8 cellular contexts compared by ENCODE assay signal in genomic region chr11:102317099-102317767, GRCh38. TPM values are rescaled to one million over a fixed set of nuclear protein-coding genes. Genes with fewer than 3 reads are reported as not detected.
DNase-seq lines count a peak whose midpoint lies in the region; ATAC-seq and TF ChIP-seq lines count a peak whose summit lies in the region.

Gene BIRC3 (plus strand): TSS chr11:102317484. CDS start chr11:102324510, 7,026 bp downstream.

- DNase-seq in EL (peak; percentile 95), GM23338 (ENCODE audit: low spot score) (peak; percentile 82), SIG-M5 treated with dmso at 0.1 percent for 504 hours (lab: John Stamatoyannopoulos, UW; ENCODE audit: unreplicated experiment) (peak; percentile 84), activated gamma-delta T cell treated with Interleukin-2 at 50 U/mL for 16 hours (peak; percentile 87), germinal center (ENCODE audit: low spot score) (peak; percentile 88), occipital lobe (lab: John Stamatoyannopoulos, UW) (peak; percentile 33), testis (peak; percentile 87)

- no peak for TF ChIP-seq POLR2A in testis (IDR thresholded peaks at IDR 0.05)

- H3K4me1 Mint-ChIP-seq in GM23338: peaks cover 8% of the 10 kb centered on the region

- H3K79me2 ChIP-seq in GM23338 (replicated peaks; ENCODE audit: insufficient read depth): no peaks in the 10 kb centered on the region

- H3K27me3 ChIP-seq in GM23338 (ENCODE audit: insufficient read depth) (peaks cover 4% of the 10 kb centered on the region; the same call in 1 of the 2 replicates), testis (no peaks in the 10 kb centered on the region)

- peak within 1 kb of the TSS; percentile 84 for H3K4me3 Mint-ChIP-seq in GM23338

- H3K27me3 Mint-ChIP-seq in GM23338 (ENCODE audit: insufficient read depth, low read depth, poor library complexity): peaks cover 7% of the 10 kb centered on the region

- H3K27ac ChIP-seq in GM23338 (ENCODE audit: low read depth): no peak within 1 kb of the TSS
- H3K27ac ChIP-seq in testis: peak within 1 kb of the TSS; percentile 68 to 73

- H2AFZ ChIP-seq in GM23338: peak within 1 kb of the TSS; percentile 85

- H4K20me1 ChIP-seq in GM23338 (replicated peaks; ENCODE audit: insufficient read depth): no peaks in the 10 kb centered on the region

- no peak within 1 kb of the TSS for H3K27ac Mint-ChIP-seq in GM23338

- H3K9me3 Mint-ChIP-seq in GM23338: no peaks in the 10 kb centered on the region; the same call in 2 of the 3 replicates

- H3K9me2 ChIP-seq in GM23338 (ENCODE audit: insufficient read depth): no peaks in the 10 kb centered on the region

- 1 to 3% methylated on average over 19 to 34 of the region's 34 CpGs for WGBS in testis, 2 donors

- no peaks in the 10 kb centered on the region for H3K36me3 Mint-ChIP-seq in GM23338 (ENCODE audit: low read depth)

- peak; percentile 18 to 20 for TF ChIP-seq CTCF in GM23338 (conservative IDR thresholded peaks at IDR 0.05; ENCODE audit: low read depth in 2 of 2)
- peak; percentile 33; the same call in 1 of the 2 replicates for TF ChIP-seq CTCF in LNCAP (IDR thresholded peaks at IDR 0.05)
- TF ChIP-seq CTCF in testis (IDR thresholded peaks at IDR 0.05): peak in 2 of 3 experiments; percentile 18 to 32

- H3K9me3 ChIP-seq in testis: no peaks in the 10 kb centered on the region

- peak; percentile 95 for ATAC-seq in GM23338

- peak within 1 kb of the TSS; percentile 74 for H3K4me2 ChIP-seq in GM23338

- H3F3A ChIP-seq in GM23338 (replicated peaks; ENCODE audit: low read depth): no peaks in the 10 kb centered on the region

- H3K4me3 ChIP-seq in GM23338 (peak within 1 kb of the TSS; percentile 58), testis (peak within 1 kb of the TSS; percentile 48 to 76)

- no peaks in the 10 kb centered on the region for H3K4me1 ChIP-seq in GM23338 (ENCODE audit: insufficient read depth)
- H3K4me1 ChIP-seq in testis: no peaks in the 10 kb centered on the region

- intact Hi-C loops in testis (cut with DNase I; ENCODE audit: low total_unique reads): no loop called here

- H3K36me3 ChIP-seq in GM23338 (ENCODE audit: insufficient read depth): no peaks in the 10 kb centered on the region
- H3K36me3 ChIP-seq in testis (ENCODE audit: low read depth, missing control alignments): no peaks in the 10 kb centered on the region

TF ChIP-seq in GM23338, 12 proteins besides CTCF, POLR2A, EP300 and RAD21:
- TF ChIP-seq CREB1 (CRISPR knock-in tag; IDR thresholded peaks at IDR 0.05; ENCODE audit: low read depth): peak; percentile 55; the same call in 1 of the 2 replicates
- TF ChIP-seq JUNB (IDR thresholded peaks at IDR 0.05; ENCODE audit: unreplicated experiment): no peak
- TF ChIP-seq ZNF331 (CRISPR knock-in tag; IDR thresholded peaks at IDR 0.05; ENCODE audit: low read depth): no peak

RNA-seq across cellular contexts. Expression of gene BIRC3, which starts in this region (rescaled TPM):
- total RNA-seq in GM23338 (2014; rRNA removed; shearing (Covaris generic)): 0.03 TPM in 1 of 2 replicates, not detected in the other
- 0.42 TPM in 1 of 2 replicates, not detected in the other for polyA plus RNA-seq in GM23338 (2016; fragmentation: Nextera tagmentation; extraction: Ambion mirVana)
- 1.7 TPM for total RNA-seq in occipital lobe
- 10 to 100 TPM in 1 of 2 donors, 1 to 10 TPM in 1; 6.4 to 10.9 TPM for total RNA-seq in testis
- polyA plus RNA-seq in testis (ENCODE audit: insufficient read depth, low read depth, low replicate concordance): 6.2 TPM

Comparison
In these comparisons a context has a peak if more than half of its experiments do, and no peak if none do; other contexts are left out.
1. Peak in DNase-seq, ATAC-seq, H3K4me3 ChIP-seq and H3K4me2 ChIP-seq in GM23338; RNA of the gene not detected or under 1 TPM.
2. DNase-seq: peak in every context shown above with its lines; median percentile 95 in EL; 88 in germinal center; 87 in activated gamma-delta T cell treated with Interleukin-2 at 50 U/mL for 16 hours; 87 in testis; 84 in SIG-M5 treated with dmso at 0.1 percent for 504 hours; 82 in GM23338; 33 in occipital lobe.